ENCODE assay signal across 1 cellular context in genomic region chr19:38850231-38850975, GRCh38.
TF ChIP-seq lines count a peak whose summit lies in the region.

No MANE protein-coding gene starts in this region.

TF ChIP-seq in HepG2, 621 proteins besides CTCF, POLR2A, EP300 and RAD21 (continued from another document and continues in another):
- TF ChIP-seq MYNN (CRISPR knock-in tag; IDR thresholded peaks at IDR 0.05; ENCODE audit: low read depth) (no peak), ZNF317 (CRISPR knock-in tag; IDR thresholded peaks at IDR 0.05) (0 out of 2 replicates have a peak, but pooled peaks have one; percentile 13), NFATC3 (CRISPR knock-in tag; IDR thresholded peaks at IDR 0.05) (no peak), ZNF577 (CRISPR knock-in tag; IDR thresholded peaks at IDR 0.05; ENCODE audit: borderline replicate concordance, low read depth) (no peak), CREBL2 (CRISPR knock-in tag; IDR thresholded peaks at IDR 0.05; ENCODE audit: borderline replicate concordance) (no peak), RBAK (CRISPR knock-in tag; IDR thresholded peaks at IDR 0.05) (no peak), GLI4 (CRISPR knock-in tag; IDR thresholded peaks at IDR 0.05; ENCODE audit: borderline replicate concordance) (0 out of 2 replicates have a peak, but pooled peaks have one; percentile 3), ZNF639 (CRISPR knock-in tag; conservative IDR thresholded peaks at IDR 0.05) (0 out of 2 replicates have a peak, but pooled peaks have one; percentile 45), FOXK2 (IDR thresholded peaks at IDR 0.05) (peak; percentile 64; the same call in 1 of the 2 replicates), ZKSCAN1 (IDR thresholded peaks at IDR 0.05; ENCODE audit: low read length) (no peak), ZBTB21 (CRISPR knock-in tag; IDR thresholded peaks at IDR 0.05) (peak; percentile 90), NONO (IDR thresholded peaks at IDR 0.05) (no peak), NONO (CRISPR knock-in tag; conservative IDR thresholded peaks at IDR 0.05) (peak; percentile 4; the same call in 1 of the 2 replicates), NR2F6 (IDR thresholded peaks at IDR 0.05) (no peak), NR2F6 (CRISPR knock-in tag; IDR thresholded peaks at IDR 0.05) (no peak), TFDP2 (CRISPR knock-in tag; IDR thresholded peaks at IDR 0.05) (peak; percentile 85), SNAPC4 (CRISPR knock-in tag; IDR thresholded peaks at IDR 0.05) (no peak), ARID3A (IDR thresholded peaks at IDR 0.05; ENCODE audit: low read depth, low read length) (peak; percentile 75), ZNF510 (CRISPR knock-in tag; IDR thresholded peaks at IDR 0.05; ENCODE audit: low read depth) (0 out of 2 replicates have a peak, but pooled peaks have one; percentile 49), HMGXB3 (CRISPR knock-in tag; IDR thresholded peaks at IDR 0.05; ENCODE audit: borderline replicate concordance) (peak; percentile 84; the same call in 1 of the 2 replicates), TBX2 (CRISPR knock-in tag; IDR thresholded peaks at IDR 0.05; ENCODE audit: borderline replicate concordance) (peak; percentile 41; the same call in 1 of the 2 replicates), GPN1 (CRISPR knock-in tag; IDR thresholded peaks at IDR 0.05; ENCODE audit: borderline replicate concordance) (no peak), PAWR (CRISPR knock-in tag; IDR thresholded peaks at IDR 0.05; ENCODE audit: borderline replicate concordance) (no peak), CREB1 (IDR thresholded peaks at IDR 0.05) (peak; percentile 97), CREB1 (CRISPR knock-in tag; IDR thresholded peaks at IDR 0.05) (peak; percentile 98), XBP1 (CRISPR knock-in tag; IDR thresholded peaks at IDR 0.05) (no peak), SPEN (CRISPR knock-in tag; IDR thresholded peaks at IDR 0.05; ENCODE audit: low read depth) (0 out of 2 replicates have a peak, but pooled peaks have one; percentile 75), TOE1 (CRISPR knock-in tag; IDR thresholded peaks at IDR 0.05) (no peak), ZSCAN9 (CRISPR knock-in tag; IDR thresholded peaks at IDR 0.05; ENCODE audit: borderline replicate concordance) (0 out of 2 replicates have a peak, but pooled peaks have one; percentile 7), UBTF (CRISPR knock-in tag; IDR thresholded peaks at IDR 0.05) (no peak), ZNF747 (CRISPR knock-in tag; IDR thresholded peaks at IDR 0.05; ENCODE audit: borderline replicate concordance) (no peak), SRY (CRISPR knock-in tag; IDR thresholded peaks at IDR 0.05) (0 out of 2 replicates have a peak, but pooled peaks have one; percentile 58), NCOR1 (IDR thresholded peaks at IDR 0.05; ENCODE audit: borderline replicate concordance, low read length) (peak; percentile 11; the same call in 1 of the 2 replicates), ZNF749 (CRISPR knock-in tag; IDR thresholded peaks at IDR 0.05; ENCODE audit: borderline replicate concordance) (no peak), ATF1 (CRISPR knock-in tag; IDR thresholded peaks at IDR 0.05) (peak; percentile 98), SP2 (CRISPR knock-in tag; IDR thresholded peaks at IDR 0.05) (peak; percentile 86), ZNF326 (CRISPR knock-in tag; IDR thresholded peaks at IDR 0.05; ENCODE audit: borderline replicate concordance) (no peak), MAX (IDR thresholded peaks at IDR 0.05) (peak; percentile 23; the same call in 1 of the 2 replicates), ZNF143 (CRISPR knock-in tag; IDR thresholded peaks at IDR 0.05) (0 out of 2 replicates have a peak, but pooled peaks have one; percentile 5), GTF3A (CRISPR knock-in tag; conservative IDR thresholded peaks at IDR 0.05) (no peak), TSC22D2 (CRISPR knock-in tag; IDR thresholded peaks at IDR 0.05; ENCODE audit: borderline replicate concordance) (0 out of 2 replicates have a peak, but pooled peaks have one; percentile 22), THRA (CRISPR knock-in tag; IDR thresholded peaks at IDR 0.05; ENCODE audit: borderline replicate concordance) (no peak), MED1 (CRISPR knock-in tag; IDR thresholded peaks at IDR 0.05) (peak; percentile 13; the same call in 1 of the 2 replicates), NCOA2 (CRISPR knock-in tag; IDR thresholded peaks at IDR 0.05) (0 out of 2 replicates have a peak, but pooled peaks have one; percentile 6)
